In the genomic region with DNA sequence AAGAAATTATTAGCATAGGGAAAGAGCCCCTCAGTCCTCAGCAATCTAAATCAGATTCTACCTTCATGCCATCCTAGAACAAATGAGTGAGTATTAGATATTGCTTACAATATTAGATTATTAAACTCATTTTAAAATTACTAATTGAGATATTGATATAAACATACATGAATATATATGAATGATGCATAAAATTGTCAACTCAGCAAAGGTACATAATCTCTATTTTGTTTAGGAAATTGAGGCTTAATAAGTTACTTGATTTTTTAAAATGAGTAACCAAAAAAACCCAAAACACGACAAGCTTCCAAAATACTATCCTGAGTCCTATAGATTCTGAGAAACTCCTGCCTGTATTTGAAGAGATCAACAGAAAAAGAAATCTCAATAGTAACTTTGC, we compare ENCODE assay signal across 1 cellular context.
TF ChIP-seq lines count a peak whose summit lies in the region.

No MANE protein-coding gene starts in this region.

TF ChIP-seq in HepG2, 621 proteins besides CTCF, POLR2A, EP300 and RAD21 (continued from another document):
- TF ChIP-seq MXD1 (CRISPR knock-in tag; IDR thresholded peaks at IDR 0.05) (no peak), SOX6 (IDR thresholded peaks at IDR 0.05) (no peak), SOX6 (CRISPR knock-in tag; IDR thresholded peaks at IDR 0.05) (no peak), ZNF703 (CRISPR knock-in tag; IDR thresholded peaks at IDR 0.05; ENCODE audit: borderline replicate concordance) (no peak), MAFF (IDR thresholded peaks at IDR 0.05; ENCODE audit: low read depth, low read length) (peak; percentile 81), SMAD3 (CRISPR knock-in tag; IDR thresholded peaks at IDR 0.05) (no peak)
- TF ChIP-seq, protein P1, sequence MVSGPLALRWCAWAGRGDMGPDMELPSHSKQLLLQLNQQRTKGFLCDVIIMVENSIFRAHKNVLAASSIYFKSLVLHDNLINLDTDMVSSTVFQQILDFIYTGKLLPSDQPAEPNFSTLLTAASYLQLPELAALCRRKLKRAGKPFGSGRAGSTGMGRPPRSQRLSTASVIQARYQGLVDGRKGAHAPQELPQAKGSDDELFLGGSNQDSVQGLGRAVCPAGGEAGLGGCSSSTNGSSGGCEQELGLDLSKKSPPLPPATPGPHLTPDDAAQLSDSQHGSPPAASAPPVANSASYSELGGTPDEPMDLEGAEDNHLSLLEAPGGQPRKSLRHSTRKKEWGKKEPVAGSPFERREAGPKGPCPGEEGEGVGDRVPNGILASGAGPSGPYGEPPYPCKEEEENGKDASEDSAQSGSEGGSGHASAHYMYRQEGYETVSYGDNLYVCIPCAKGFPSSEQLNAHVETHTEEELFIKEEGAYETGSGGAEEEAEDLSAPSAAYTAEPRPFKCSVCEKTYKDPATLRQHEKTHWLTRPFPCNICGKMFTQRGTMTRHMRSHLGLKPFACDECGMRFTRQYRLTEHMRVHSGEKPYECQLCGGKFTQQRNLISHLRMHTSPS (CRISPR knock-in tag; IDR thresholded peaks at IDR 0.05; ENCODE audit: low read depth) = no peak
